8 cellular contexts compared by ENCODE assay signal in genomic region chr15:75455424-75455981, GRCh38. TPM values are rescaled to one million over a fixed set of nuclear protein-coding genes. Genes with fewer than 3 reads are reported as not detected.
A peak's percentile ranks its signal among the peaks of the same experiment; 100 is the strongest.
DNase-seq lines count a peak whose midpoint lies in the region; ATAC-seq, FAIRE-seq and TF ChIP-seq lines count a peak whose summit lies in the region.

No MANE protein-coding gene starts in this region.

- 0% methylated on average over 36 to 48 of the region's 48 CpGs for WGBS in small intestine, 3 donors

- no peak for FAIRE-seq in bronchial epithelial cell (lab: Jason Lieb, UNC)
- no peak for FAIRE-seq in small intestine (lab: Jason Lieb, UNC)

- CTCF ChIA-PET in activated B cell treated with CpG ODN at 0.5 μM for 24 hours (lab: Charles Lee), result interaction anchor here (1.0 to 3.0 kb wide), 3 partner anchors 54 to 192 kb away, joined by 3 to 13 read pairs (median 4); partner anchors contain the start of gene MAN2C1

- POLR2A ChIA-PET in activated B cell treated with CpG ODN at 0.5 μM for 24 hours (lab: Charles Lee), result interaction anchor here (0.6 to 6.8 kb wide), 16 partner anchors 9 to 915 kb away, joined by 3 to 115 read pairs (median 6); partner anchors contain the start of genes ARID3B, IMP3, MAN2C1 and NEIL1

- ATAC-seq in activated B cell treated with CpG ODN at 0.5 μM for 24 hours (ENCODE audit: low read depth), result peak; percentile 7
- no peak for ATAC-seq in GM18868 (IDR thresholded peaks at IDR 0.05; ENCODE audit: unreplicated experiment)

- H3K27ac Mint-ChIP-seq in activated B cell treated with CpG ODN at 0.5 μM for 24 hours, result peak overlapping the region; percentile 92

- peak overlapping the region; percentile 84 to 97 for H3K27ac ChIP-seq in small intestine (ENCODE audit: low read depth in 1 of 2, low read length in 1 of 2)

- peak overlapping the region; percentile 92 for H3K4me3 Mint-ChIP-seq in activated B cell treated with CpG ODN at 0.5 μM for 24 hours

- intact Hi-C loops in activated B cell treated with CpG ODN at 0.5 μM for 24 hours (cut with micrococcal nuclease), result loop anchor here (1.0 to 10.0 kb wide), 5 partner anchors 124 to 1821 kb away; partner anchors contain the start of genes NPTN, PML, PTPN9 and UBL7

- no peaks in the 10 kb centered on the region for H3K9me3 ChIP-seq in small intestine (ENCODE audit: control insufficient read depth, low read depth)

- no peaks in the 10 kb centered on the region for H3K27me3 Mint-ChIP-seq in activated B cell treated with CpG ODN at 0.5 μM for 24 hours

- peak; percentile 66 to 74 for DNase-seq in NCI-H2081 (lab: John Stamatoyannopoulos, UW)
- DNase-seq in NCI-H2081 treated with DMSO at 0.1 percent for 48 hours (lab: John Stamatoyannopoulos, UW), result no peak
- DNase-seq in NCI-H2196 (lab: John Stamatoyannopoulos, UW; ENCODE audit: unreplicated experiment), result peak; percentile 70
- DNase-seq in activated B cell treated with CpG ODN at 0.5 μM for 24 hours, result peak; percentile 83
- peak; percentile 63 for DNase-seq in bronchial epithelial cell (ENCODE audit: low read depth)
- DNase-seq in iPS-NIHi7 (ENCODE audit: extremely low spot score), result peak; percentile 87
- DNase-seq in small intestine, result peak; percentile 89

- peaks cover 0 to 3% of the 10 kb centered on the region in 2 donors for H3K4me1 ChIP-seq in small intestine (ENCODE audit: control insufficient read depth in 2 of 2, insufficient read depth in 1 of 2, low read depth in 1 of 2, low read length in 1 of 2)

- peak overlapping the region; percentile 92 for H3K4me3 ChIP-seq in bronchial epithelial cell (ENCODE audit: low read depth, low read length)
- peak overlapping the region; percentile 87 to 93 for H3K4me3 ChIP-seq in small intestine (ENCODE audit: low read depth in 1 of 2, low read length in 2 of 2)

- H3K9me3 Mint-ChIP-seq in activated B cell treated with CpG ODN at 0.5 μM for 24 hours, result no peaks in the 10 kb centered on the region

- no peaks in the 10 kb centered on the region for H3K27me3 ChIP-seq in bronchial epithelial cell (ENCODE audit: control insufficient read depth, insufficient read depth, low read length)
- H3K27me3 ChIP-seq in small intestine (ENCODE audit: control insufficient read depth in 2 of 2, insufficient read depth in 2 of 2, low read length in 2 of 2), result no peaks in the 10 kb centered on the region

- H3K36me3 ChIP-seq in bronchial epithelial cell (ENCODE audit: control insufficient read depth, insufficient read depth, low read length) (no peaks in the 10 kb centered on the region), small intestine (ENCODE audit: control insufficient read depth in 2 of 2, insufficient read depth in 2 of 2, low read length in 2 of 2) (no peaks in the 10 kb centered on the region)

- TF ChIP-seq CTCF in activated B cell treated with CpG ODN at 0.5 μM for 24 hours (IDR thresholded peaks at IDR 0.05) (no peak), bronchial epithelial cell (IDR thresholded peaks at IDR 0.05; ENCODE audit: insufficient read depth, low read length, severe bottlenecking) (no peak)

- peaks cover 26% of the 10 kb centered on the region for H3K4me1 Mint-ChIP-seq in activated B cell treated with CpG ODN at 0.5 μM for 24 hours

- peaks cover 9% of the 10 kb centered on the region for H3K36me3 Mint-ChIP-seq in activated B cell treated with CpG ODN at 0.5 μM for 24 hours (ENCODE audit: low read depth)

RNA-seq across cellular contexts. Expression of gene SIN3A, which starts 4.0 kb away (rescaled TPM):
- total RNA-seq in activated B cell treated with CpG ODN at 0.5 μM for 24 hours (113 and 122 TPM in 2 replicates), bronchial epithelial cell (11.6 and 24.6 TPM in 2 replicates)
- polyA plus RNA-seq in small intestine, result 10 to 100 TPM in 1 of 3 donors, 1 to 10 TPM in 2; 7.6 to 14.0 (median 9.8) TPM
